Comparison of ENCODE assay signal across 15 cellular contexts in genomic region chr20:5991623-5992441, GRCh38. TPM values are rescaled to one million over a fixed set of nuclear protein-coding genes. Genes with fewer than 3 reads are reported as not detected.
DNase-seq lines count a peak whose midpoint lies in the region; TF ChIP-seq lines count a peak whose summit lies in the region.
"Had no signal": no experiment of that assay in that cellular context is flagged by ENCODE, and none has a peak within 500 bp of the region (broad histone marks: within the 10 kb centered on the region; RNA-seq: fewer than 3 reads in every experiment).

No MANE protein-coding gene starts in this region.

- no peaks in the 10 kb centered on the region for H3K27me3 Mint-ChIP-seq in CD4-positive, alpha-beta memory T cell
- no peaks in the 10 kb centered on the region for H3K27me3 Mint-ChIP-seq in progenitor cell of endocrine pancreas

- H3K27ac ChIP-seq in CD4-positive, alpha-beta memory T cell (ENCODE audit: low read depth, low read length), result no peak overlapping the region
- H3K27ac ChIP-seq: dorsolateral prefrontal cortex, upper lobe of left lung had no signal

- H3K4me3 Mint-ChIP-seq in CD4-positive, alpha-beta memory T cell, result no peak overlapping the region
- no peak overlapping the region for H3K4me3 Mint-ChIP-seq in progenitor cell of endocrine pancreas (ENCODE audit: low read depth)
- H3K4me3 Mint-ChIP-seq: activated T-helper 1 cell treated with anti-CD3 and anti-CD28 coated beads, Interleukin-12 subunit alpha, Interleukin-12 subunit beta, Interleukin-2, Interleukin-4 antibody, amounts not matched to agents 30 ng/mL and 10 ng/mL and 1 ng/mL, durations not matched to agents 14 hours and 24 hours and 36 hours; immature natural killer cell; T-helper 2 cell treated with Interferon-gamma antibody and Interleukin-4, amounts not matched to agents 5 μg/mL and 100 μg/mL, for 36 hours had no signal

- H3K4me3 ChIP-seq in CD4-positive, alpha-beta memory T cell (ENCODE audit: low read length in 2 of 2), result no peak overlapping the region
- no peak overlapping the region for H3K4me3 ChIP-seq in fibroblast of mammary gland (ENCODE audit: control insufficient read depth, low read depth, low read length)
- H3K4me3 ChIP-seq: dorsolateral prefrontal cortex, upper lobe of left lung had no signal

- no peak for DNase-seq in CD4-positive, alpha-beta memory T cell
- peak; percentile 78 for DNase-seq in M059J (ENCODE audit: low read depth)
- DNase-seq in fibroblast of mammary gland (ENCODE audit: low read depth), result peak; percentile 27
- DNase-seq in progenitor cell of endocrine pancreas (ENCODE audit: low spot score, unreplicated experiment), result no peak
- DNase-seq in HK-2 (ENCODE audit: unreplicated experiment), result no peak
- DNase-seq in HuH-7 (ENCODE audit: low spot score), result no peak
- DNase-seq in stimulated activated CD4-positive, alpha-beta T cell treated with anti-CD3 and anti-CD28 coated beads, Interleukin-12 subunit alpha, Interleukin-12 subunit beta, amount 100 ng/mL, for 4 hours, result no peak
- DNase-seq: Calu3, dorsolateral prefrontal cortex, GOT3, immature natural killer cell, NCI-H2081, upper lobe of left lung had no signal

- no peaks in the 10 kb centered on the region for H3K9me3 Mint-ChIP-seq in CD4-positive, alpha-beta memory T cell
- H3K9me3 Mint-ChIP-seq in progenitor cell of endocrine pancreas (ENCODE audit: low read depth), result no peaks in the 10 kb centered on the region
- H3K9me3 Mint-ChIP-seq: activated T-helper 1 cell treated with anti-CD3 and anti-CD28 coated beads, Interleukin-12 subunit alpha, Interleukin-12 subunit beta, Interleukin-2, Interleukin-4 antibody, amounts not matched to agents 30 ng/mL and 10 ng/mL and 1 ng/mL, durations not matched to agents 14 hours and 24 hours and 36 hours; immature natural killer cell; T-helper 2 cell treated with Interferon-gamma antibody and Interleukin-4, amounts not matched to agents 5 μg/mL and 100 μg/mL, for 36 hours had no signal

- H3K4me1 Mint-ChIP-seq in CD4-positive, alpha-beta memory T cell, result peaks cover 8 to 17% (median 11%) of the 10 kb centered on the region in 4 donors
- no peaks in the 10 kb centered on the region for H3K4me1 Mint-ChIP-seq in progenitor cell of endocrine pancreas (ENCODE audit: low read depth)

- CTCF ChIA-PET in CD4-positive, alpha-beta memory T cell (lab: Charles Lee; ENCODE audit: partially characterized antibody), result interaction anchor here (1.0 kb wide), 1 partner anchor 13 kb away, joined by 3 read pairs; no protein-coding TSS in a partner anchor

- H3K4me1 ChIP-seq in CD4-positive, alpha-beta memory T cell (ENCODE audit: insufficient read depth, low read length), result peaks cover 12% of the 10 kb centered on the region
- H3K4me1 ChIP-seq: upper lobe of left lung had no signal

- TF ChIP-seq CTCF in fibroblast of mammary gland (conservative IDR thresholded peaks at IDR 0.05; ENCODE audit: control insufficient read depth, insufficient read depth, low read depth, low read length) (no peak), progenitor cell of endocrine pancreas (IDR thresholded peaks at IDR 0.05; ENCODE audit: unreplicated experiment) (no peak)

- POLR2A ChIA-PET in CD4-positive, alpha-beta memory T cell (lab: Charles Lee; ENCODE audit: partially characterized antibody), result no interaction called here

- peak overlapping the region in 4 of 7 donors; percentile 17 to 60 (median 50) for H3K27ac Mint-ChIP-seq in CD4-positive, alpha-beta memory T cell
- H3K27ac Mint-ChIP-seq in progenitor cell of endocrine pancreas, result peak overlapping the region; percentile 37
- H3K27ac Mint-ChIP-seq: activated T-helper 1 cell treated with anti-CD3 and anti-CD28 coated beads, Interleukin-12 subunit alpha, Interleukin-12 subunit beta, Interleukin-2, Interleukin-4 antibody, amounts not matched to agents 30 ng/mL and 10 ng/mL and 1 ng/mL, durations not matched to agents 14 hours and 24 hours and 36 hours; T-helper 2 cell treated with Interferon-gamma antibody and Interleukin-4, amounts not matched to agents 5 μg/mL and 100 μg/mL, for 36 hours had no signal

- H3K27me3 ChIP-seq in CD4-positive, alpha-beta memory T cell (ENCODE audit: insufficient read depth, low read length), result no peaks in the 10 kb centered on the region
- H3K27me3 ChIP-seq: dorsolateral prefrontal cortex, upper lobe of left lung had no signal

- peaks cover 11 to 17% of the 10 kb centered on the region in 2 donors for H3K36me3 Mint-ChIP-seq in CD4-positive, alpha-beta memory T cell
- peaks cover 3% of the 10 kb centered on the region for H3K36me3 Mint-ChIP-seq in progenitor cell of endocrine pancreas (ENCODE audit: insufficient read depth)

- H3K9me3 ChIP-seq in CD4-positive, alpha-beta memory T cell (ENCODE audit: control insufficient read depth in 1 of 2, low read length in 2 of 2), result no peaks in the 10 kb centered on the region
- H3K9me3 ChIP-seq: upper lobe of left lung had no signal

- intact Hi-C loops in CD4-positive, alpha-beta memory T cell (cut with micrococcal nuclease), result no loop called here

- H3K36me3 ChIP-seq in CD4-positive, alpha-beta memory T cell (ENCODE audit: insufficient read depth, low read length), result no peaks in the 10 kb centered on the region

RNA-seq across cellular contexts. Expression of gene CRLS1, which starts 14.1 kb away (rescaled TPM):
- 10 to 100 TPM; 22.5 to 22.6 TPM for total RNA-seq in CD4-positive, alpha-beta memory T cell
- polyA plus RNA-seq in CD4-positive, alpha-beta memory T cell, result 10 to 100 TPM; 43.1 to 45.0 TPM
- total RNA-seq in M059J (2014; rRNA removed; shearing (Covaris generic)), result 85.0 and 95.1 TPM in 2 replicates
- 44.8 TPM in 2 replicates for total RNA-seq in progenitor cell of endocrine pancreas

RNA-seq across cellular contexts. Expression of gene MCM8, which starts 41.4 kb away (rescaled TPM):
- 10 to 100 TPM; 10.2 to 11.1 TPM for total RNA-seq in CD4-positive, alpha-beta memory T cell
- polyA plus RNA-seq in CD4-positive, alpha-beta memory T cell, result under 1 TPM in 1 of 2 donors, not detected in 1; 0.78 TPM
- 30.4 and 36.2 TPM in 2 replicates for total RNA-seq in M059J (2014; rRNA removed; shearing (Covaris generic))
- total RNA-seq in progenitor cell of endocrine pancreas, result 18.5 and 18.6 TPM in 2 replicates

RNA-seq across cellular contexts. Expression of gene TRMT6, which starts 41.5 kb away (rescaled TPM):
- 10 to 100 TPM; 17.9 to 18.3 TPM for total RNA-seq in CD4-positive, alpha-beta memory T cell
- polyA plus RNA-seq in CD4-positive, alpha-beta memory T cell, result 10 to 100 TPM; 13.4 to 21.0 TPM
- total RNA-seq in M059J (2014; rRNA removed; shearing (Covaris generic)), result 31.3 and 34.2 TPM in 2 replicates
- total RNA-seq in progenitor cell of endocrine pancreas, result 15.8 and 16.1 TPM in 2 replicates

Comparison
In these comparisons a context has a peak if more than half of its experiments do, and no peak if none do; other contexts are left out.
1. DNase-seq: peak in M059J (single experiment) and fibroblast of mammary gland (single experiment); none in CD4-positive, alpha-beta memory T cell (0 of 5), progenitor cell of endocrine pancreas (single experiment), HK-2 (single experiment), HuH-7 (single experiment) and stimulated activated CD4-positive, alpha-beta T cell treated with anti-CD3 and anti-CD28 coated beads, Interleukin-12 subunit alpha, Interleukin-12 subunit beta, amount 100 ng/mL, for 4 hours (single experiment).